ENCODE assay signal across 8 cellular contexts in genomic region chr7:64562621-64563275, GRCh38. TPM values are rescaled to one million over a fixed set of nuclear protein-coding genes. Genes with fewer than 3 reads are reported as not detected.
A peak's percentile ranks its signal among the peaks of the same experiment; 100 is the strongest.
DNase-seq lines count a peak whose midpoint lies in the region; ATAC-seq and TF ChIP-seq lines count a peak whose summit lies in the region.

Gene ZNF680, minus strand, starts transcription at chr7:64563071. Its CDS starts 117 bp downstream, at chr7:64562954.

- peak within 1 kb of the TSS; percentile 80 to 93 (median 86) for H3K27ac ChIP-seq in esophagus muscularis mucosa (replicated peaks in 1 of 4)

- H3K36me3 ChIP-seq in esophagus muscularis mucosa, result no peaks in the 10 kb centered on the region

- H3K4me3 Mint-ChIP-seq in stimulated activated effector memory CD8-positive, alpha-beta T cell treated with anti-CD3 and anti-CD28 coated beads, Interleukin-12 subunit alpha, Interleukin-12 subunit beta, amount 100 ng/mL, for 72 hours, result peak within 1 kb of the TSS; percentile 100

- no peaks in the 10 kb centered on the region for H3K9me3 ChIP-seq in esophagus muscularis mucosa

- peak within 1 kb of the TSS; percentile 76 to 87 (median 81) for H3K4me3 ChIP-seq in esophagus muscularis mucosa

- H3K36me3 Mint-ChIP-seq in stimulated activated effector memory CD8-positive, alpha-beta T cell treated with anti-CD3 and anti-CD28 coated beads, Interleukin-12 subunit alpha, Interleukin-12 subunit beta, amount 100 ng/mL, for 72 hours, result peaks cover 33% of the 10 kb centered on the region

- TF ChIP-seq EP300 in esophagus muscularis mucosa (IDR thresholded peaks at IDR 0.05), result no peak

- intact Hi-C loops in esophagus muscularis mucosa (cut with DNase I), result loop anchor here (5.0 to 10.0 kb wide), 2 partner anchors 105 to 248 kb away; partner anchors contain the start of genes ZNF107 and ZNF736

- peak in 1 of 3 experiments; percentile 12 for TF ChIP-seq CTCF in esophagus muscularis mucosa (IDR thresholded peaks at IDR 0.05)

- H3K4me1 ChIP-seq in esophagus muscularis mucosa, result peaks cover 26 to 51% (median 47%) of the 10 kb centered on the region in 4 donors

- H3K27me3 ChIP-seq in esophagus muscularis mucosa, result no peaks in the 10 kb centered on the region

- peak; percentile 14 for TF ChIP-seq POLR2A in esophagus muscularis mucosa (IDR thresholded peaks at IDR 0.05; ENCODE audit: low read depth)

- H3K27ac Mint-ChIP-seq in stimulated activated effector memory CD8-positive, alpha-beta T cell treated with anti-CD3 and anti-CD28 coated beads, Interleukin-12 subunit alpha, Interleukin-12 subunit beta, amount 100 ng/mL, for 72 hours, result peak within 1 kb of the TSS; percentile 99

- WGBS in esophagus muscularis mucosa, result under 1% methylated on average over 28 of the region's 33 CpGs

- DNase-seq in DMS114 treated with DMSO at 0.1 percent for 48 hours (lab: John Stamatoyannopoulos, UW; ENCODE audit: unreplicated experiment) (peak; percentile 90), HuH-7 (ENCODE audit: low spot score) (peak; percentile 99), OCI-M1 (lab: John Stamatoyannopoulos, UW) (peak; percentile 99), esophagus muscularis mucosa (ENCODE audit: extremely low spot score) (peak; percentile 98), myocyte (ENCODE audit: low read depth) (peak; percentile 99)
- peak; percentile 90 for DNase-seq in activated T-cell treated with anti-CD3 and anti-CD28 coated beads, Interleukin-2, amount 50 U/mL, for 48 hours
- DNase-seq in stimulated activated effector memory CD8-positive, alpha-beta T cell treated with anti-CD3 and anti-CD28 coated beads, Interleukin-12 subunit alpha, Interleukin-12 subunit beta, amount 100 ng/mL, for 72 hours (ENCODE audit: low spot score in 2 of 2), result peak; percentile 64 to 90

- ATAC-seq in GM21526 (IDR thresholded peaks at IDR 0.05; ENCODE audit: low FRiP score, unreplicated experiment), result peak; percentile 100
- ATAC-seq in stimulated activated effector memory CD8-positive, alpha-beta T cell treated with anti-CD3 and anti-CD28 coated beads, Interleukin-12 subunit alpha, Interleukin-12 subunit beta, amount 100 ng/mL, for 72 hours, result peak; percentile 100

- peaks cover 26% of the 10 kb centered on the region for H3K4me1 Mint-ChIP-seq in stimulated activated effector memory CD8-positive, alpha-beta T cell treated with anti-CD3 and anti-CD28 coated beads, Interleukin-12 subunit alpha, Interleukin-12 subunit beta, amount 100 ng/mL, for 72 hours

- no peaks in the 10 kb centered on the region for H3K9me3 Mint-ChIP-seq in stimulated activated effector memory CD8-positive, alpha-beta T cell treated with anti-CD3 and anti-CD28 coated beads, Interleukin-12 subunit alpha, Interleukin-12 subunit beta, amount 100 ng/mL, for 72 hours

RNA-seq across cellular contexts. Expression of gene ZNF680, which starts in this region (rescaled TPM):
- total RNA-seq in esophagus muscularis mucosa (10 to 100 TPM in 2 of 4 donors, 1 to 10 TPM in 2; 6.1 to 16.2 (median 10.1) TPM), myocyte (40.6 and 44.6 TPM in 2 replicates)
- 10.8 TPM for polyA plus RNA-seq in myocyte (2012)

Comparison
In these comparisons a context has a peak if more than half of its experiments do, and no peak if none do; other contexts are left out.
1. Peak in every context shown above with its lines: DNase-seq, ATAC-seq, H3K4me3 ChIP-seq and H3K27ac ChIP-seq.